Comparison of ENCODE assay signal across 12 cellular contexts in genomic region chr20:57999465-58000111, GRCh38.
A peak's percentile ranks its signal among the peaks of the same experiment; 100 is the strongest.
DNase-seq lines count a peak whose midpoint lies in the region; ATAC-seq, FAIRE-seq and TF ChIP-seq lines count a peak whose summit lies in the region.
"Had no signal": no experiment of that assay in that cellular context is flagged by ENCODE, and none has a peak within 500 bp of the region (broad histone marks: within the 10 kb centered on the region; RNA-seq: fewer than 3 reads in every experiment).

No MANE protein-coding gene starts in this region.

- TF ChIP-seq POLR2A in H1 (IDR thresholded peaks at IDR 0.05; ENCODE audit: control extremely low read depth in 1 of 2, low read depth in 2 of 2, low read length in 2 of 2): no peak

- H2BK5ac ChIP-seq in H1 (ENCODE audit: low read depth, low read length): no peak overlapping the region; the same call in 1 of the 2 replicates

- no peak overlapping the region for H3K4me3 ChIP-seq in AG10803 (ENCODE audit: low read length)
- H3K4me3 ChIP-seq in H1 (ENCODE audit: extremely low read depth in 1 of 4, insufficient read depth in 2 of 4, low read depth in 3 of 4, low read length in 4 of 4): peak overlapping the region in 3 of 4 experiments; percentile 7 to 11 (median 10); a peak in 1 of 8 replicates
- H3K4me3 ChIP-seq: Peyer's patch had no signal

- H3K9ac ChIP-seq in H1 (replicated peaks in 1 of 4; ENCODE audit: extremely low read depth in 1 of 4, low read depth in 3 of 4, low read length in 3 of 4): no peak overlapping the region

- H2AK5ac ChIP-seq in H1 (ENCODE audit: low read depth, low read length): no peak overlapping the region

- H3K9me3 ChIP-seq in H1 (ENCODE audit: insufficient read depth in 2 of 2, low read depth in 1 of 2, low read length in 1 of 2): 0 out of 4 replicates have a peak, but pooled peaks cover 0 to 3% of the 10 kb centered on the region in 2 experiments
- H3K9me3 ChIP-seq: Peyer's patch had no signal

- no peak overlapping the region for H3K56ac ChIP-seq in H1 (replicated peaks; ENCODE audit: insufficient read length, low read depth, low read length)

- WGBS in H1 (ENCODE audit: extremely low coverage in 1 of 2, insufficient coverage in 1 of 2, insufficient read length in 1 of 2, insufficient replicate concordance in 2 of 2, low coverage in 1 of 2, low lambda C conversion rate in 2 of 2, missing lambda C conversion rate in 1 of 2), 2 experiments: 43% methylated on average over 17 of the region's 17 CpGs; no CpG with 5 or more reads in 1 of the 2 experiments

- FAIRE-seq in H1 (lab: Jason Lieb, UNC) (no peak), RCC 7860 (lab: Jason Lieb, UNC) (no peak)

- POLR2A ChIA-PET in H1 (lab: Charles Lee; ENCODE audit: partially characterized antibody): no interaction called here

- no peak overlapping the region for H3K23ac ChIP-seq in H1 (ENCODE audit: insufficient read length)

- H3K27me3 ChIP-seq in H1 (replicated peaks in 1 of 4; ENCODE audit: control insufficient read depth in 3 of 4, extremely low read depth in 1 of 4, insufficient read depth in 3 of 4, low read length in 3 of 4): 0 out of 7 replicates have a peak, but pooled peaks cover 0 to 3% (median 0%) of the 10 kb centered on the region in 4 experiments
- H3K27me3 ChIP-seq: Peyer's patch had no signal

- no peaks in the 10 kb centered on the region for H3K36me3 Mint-ChIP-seq in naive B cell

- no peak overlapping the region for H3K14ac ChIP-seq in H1 (ENCODE audit: insufficient read length)

- H2BK12ac ChIP-seq in H1 (ENCODE audit: low read depth, low read length): no peak overlapping the region

- no peak overlapping the region for H2BK120ac ChIP-seq in H1 (replicated peaks; ENCODE audit: low read depth, low read length)

- H2BK20ac ChIP-seq in H1 (ENCODE audit: low read length): no peak overlapping the region

- H4K20me1 ChIP-seq in H1 (replicated peaks in 1 of 2; ENCODE audit: control insufficient read depth in 1 of 2, insufficient read depth in 2 of 2, low read length in 2 of 2): no peaks in the 10 kb centered on the region

- no peak overlapping the region for H3K27ac ChIP-seq in H1 (ENCODE audit: low read depth, low read length)
- H3K27ac ChIP-seq: C4-2B had no signal

- H3K23me2 ChIP-seq in H1 (ENCODE audit: low read depth, low read length): peaks cover 3% of the 10 kb centered on the region

- H3K4ac ChIP-seq in H1 (replicated peaks; ENCODE audit: insufficient read length, low read depth, low read length): no peak overlapping the region

- no peak overlapping the region for H2BK15ac ChIP-seq in H1 (ENCODE audit: low read length)

- no peak for DNase-seq in AG10803 (ENCODE audit: low read depth)
- DNase-seq in NCI-H1417 (lab: John Stamatoyannopoulos, UW): peak in 2 of 3 experiments; percentile 84 to 90
- DNase-seq in H1 (ENCODE audit: low read depth in 1 of 2, low spot score in 2 of 2): peak in 1 of 2 experiments; percentile 54
- DNase-seq in naive B cell: peak; percentile 32
- DNase-seq in NCI-H510A (lab: John Stamatoyannopoulos, UW): no peak
- DNase-seq in RCC 7860 (ENCODE audit: low spot score): no peak
- DNase-seq: activated CD8-positive, alpha-beta memory T cell treated with anti-CD3 and anti-CD28 coated beads for 24 hours; IMR-90 had no signal

- no peaks in the 10 kb centered on the region for H3K79me1 ChIP-seq in H1 (ENCODE audit: low read depth, low read length)

- H4K8ac ChIP-seq in H1 (ENCODE audit: extremely low read depth, insufficient read depth, low read length): no peak overlapping the region

- peak overlapping the region in 4 of 6 donors; percentile 57 to 74 (median 63) for H3K27ac Mint-ChIP-seq in naive B cell

- no peak overlapping the region for H3K18ac ChIP-seq in H1 (ENCODE audit: extremely low read depth, low read length)

- no peak overlapping the region for H2AFZ ChIP-seq in H1 (ENCODE audit: low read length)

- ATAC-seq in naive B cell (ENCODE audit: low read depth in 2 of 2) (peak; percentile 88 to 93), GM21367 (IDR thresholded peaks at IDR 0.05; ENCODE audit: unreplicated experiment) (no peak), HG03095 (IDR thresholded peaks at IDR 0.05; ENCODE audit: unreplicated experiment) (no peak)

- peaks cover 0 to 3% (median 0%) of the 10 kb centered on the region in 7 donors for H3K9me3 Mint-ChIP-seq in naive B cell

- H3K4me1 Mint-ChIP-seq in naive B cell: peaks cover 0 to 21% (median 19%) of the 10 kb centered on the region in 3 donors

- TF ChIP-seq CTCF in AG10803 (conservative IDR thresholded peaks at IDR 0.05; ENCODE audit: low read length): 0 out of 2 replicates have a peak, but pooled peaks have one; percentile 6
- TF ChIP-seq CTCF in H1 (IDR thresholded peaks at IDR 0.05; ENCODE audit: control extremely low read depth in 1 of 3, insufficient read depth in 1 of 3, low read depth in 1 of 3, low read length in 3 of 3): no peak

- CTCF ChIA-PET in H1 (lab: Charles Lee; ENCODE audit: partially characterized antibody): interaction anchor here (0.6 to 1.6 kb wide), 6 partner anchors 10 to 346 kb away, joined by 3 to 4 read pairs (median 4); no protein-coding TSS in a partner anchor

- no peak overlapping the region for H4K91ac ChIP-seq in H1 (replicated peaks; ENCODE audit: insufficient read length, low read length)

- H3K36me3 ChIP-seq in H1 (ENCODE audit: control insufficient read depth in 2 of 4, insufficient read depth in 4 of 4, low read length in 3 of 4): no peaks in the 10 kb centered on the region
- H3K36me3 ChIP-seq: Peyer's patch had no signal

- peak overlapping the region; percentile 15 to 41; a peak in 1 of 4 replicates for H3K4me2 ChIP-seq in H1 (ENCODE audit: insufficient read depth in 1 of 2, low read depth in 2 of 2, low read length in 2 of 2)

- TF ChIP-seq EP300 in H1 (IDR thresholded peaks at IDR 0.05; ENCODE audit: borderline replicate concordance in 1 of 2, low read depth in 2 of 2, low read length in 2 of 2): no peak

- H4K5ac ChIP-seq in H1 (ENCODE audit: insufficient read length, low read depth, low read length): no peak overlapping the region

- no peak for TF ChIP-seq RAD21 in H1 (IDR thresholded peaks at IDR 0.05 in 1 of 2, conservative IDR thresholded peaks at IDR 0.05 in 1 of 2; ENCODE audit: low read depth in 2 of 2, low read length in 2 of 2)

- H3K27me3 Mint-ChIP-seq in naive B cell: peaks cover 13 to 29% (median 13%) of the 10 kb centered on the region in 3 donors

- no peaks in the 10 kb centered on the region for H3K79me2 ChIP-seq in H1 (ENCODE audit: control insufficient read depth in 1 of 2, insufficient read depth in 2 of 2, low read length in 2 of 2)

- peak overlapping the region; percentile 1 to 85 (median 56) for H3K4me3 Mint-ChIP-seq in naive B cell

- peaks cover 0 to 7% (median 6%) of the 10 kb centered on the region in 4 experiments; a peak in 5 of 7 replicates for H3K4me1 ChIP-seq in H1 (replicated peaks in 1 of 4; ENCODE audit: control insufficient read depth in 3 of 4, insufficient read depth in 4 of 4, low read length in 3 of 4)

TF ChIP-seq in H1, 55 proteins besides CTCF, POLR2A, EP300 and RAD21:
- TF ChIP-seq YY1 (IDR thresholded peaks at IDR 0.05; ENCODE audit: low read depth, low read length) (no peak), CTBP2 (IDR thresholded peaks at IDR 0.05; ENCODE audit: borderline replicate concordance, insufficient read depth, insufficient read length, low read length) (peak; percentile 79), EZH2 (IDR thresholded peaks at IDR 0.05; ENCODE audit: low read depth, low read length, severe bottlenecking) (no peak), TEAD4 (IDR thresholded peaks at IDR 0.05; ENCODE audit: low read depth, low read length) (0 out of 2 replicates have a peak, but pooled peaks have one; percentile 17), SIN3A (conservative IDR thresholded peaks at IDR 0.05 in 1 of 2, IDR thresholded peaks at IDR 0.05 in 1 of 2; ENCODE audit: low read depth in 1 of 2, low read length in 2 of 2) (0 out of 4 replicates have a peak, but pooled peaks of 1 of the 2 experiments have one; percentile 53)

Comparison
In these comparisons a context has a peak if more than half of its experiments do, and no peak if none do; other contexts are left out.
1. DNase-seq: peak in NCI-H1417 (2 of 3) and naive B cell (single experiment); none in AG10803 (single experiment), NCI-H510A (single experiment) and RCC 7860 (single experiment).
2. ATAC-seq: peak in naive B cell (2 of 2); none in GM21367 (single experiment) and HG03095 (single experiment).